2 cellular contexts compared by ENCODE assay signal in genomic region chr17:7383371-7383741, GRCh38.
TF ChIP-seq lines count a peak whose summit lies in the region.

No MANE protein-coding gene starts in this region.

TF ChIP-seq in SK-N-SH treated with all-trans-retinoic acid at 6 μM for 48 hours, 23 proteins besides CTCF, POLR2A, EP300 and RAD21:
- no peak for TF ChIP-seq BACH2 (CRISPR knock-in tag; IDR thresholded peaks at IDR 0.05; ENCODE audit: borderline replicate concordance)
- TF ChIP-seq PPARA (CRISPR knock-in tag; IDR thresholded peaks at IDR 0.05; ENCODE audit: borderline replicate concordance), result no peak
- no peak for TF ChIP-seq ARNTL (CRISPR knock-in tag; IDR thresholded peaks at IDR 0.05; ENCODE audit: borderline replicate concordance, low read depth)
- TF ChIP-seq TOX (CRISPR knock-in tag; IDR thresholded peaks at IDR 0.05; ENCODE audit: borderline replicate concordance), result no peak
- TF ChIP-seq, protein P1, sequence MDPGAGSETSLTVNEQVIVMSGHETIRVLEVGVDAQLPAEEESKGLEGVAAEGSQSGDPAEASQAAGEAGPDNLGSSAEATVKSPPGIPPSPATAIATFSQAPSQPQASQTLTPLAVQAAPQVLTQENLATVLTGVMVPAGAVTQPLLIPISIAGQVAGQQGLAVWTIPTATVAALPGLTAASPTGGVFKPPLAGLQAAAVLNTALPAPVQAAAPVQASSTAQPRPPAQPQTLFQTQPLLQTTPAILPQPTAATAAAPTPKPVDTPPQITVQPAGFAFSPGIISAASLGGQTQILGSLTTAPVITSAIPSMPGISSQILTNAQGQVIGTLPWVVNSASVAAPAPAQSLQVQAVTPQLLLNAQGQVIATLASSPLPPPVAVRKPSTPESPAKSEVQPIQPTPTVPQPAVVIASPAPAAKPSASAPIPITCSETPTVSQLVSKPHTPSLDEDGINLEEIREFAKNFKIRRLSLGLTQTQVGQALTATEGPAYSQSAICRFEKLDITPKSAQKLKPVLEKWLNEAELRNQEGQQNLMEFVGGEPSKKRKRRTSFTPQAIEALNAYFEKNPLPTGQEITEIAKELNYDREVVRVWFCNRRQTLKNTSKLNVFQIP (CRISPR knock-in tag; IDR thresholded peaks at IDR 0.05; ENCODE audit: borderline replicate concordance, low read depth), result no peak
- no peak for TF ChIP-seq ISL1 (CRISPR knock-in tag; IDR thresholded peaks at IDR 0.05)
- TF ChIP-seq CSDC2 (CRISPR knock-in tag; IDR thresholded peaks at IDR 0.05), result no peak
- TF ChIP-seq CSRNP3 (CRISPR knock-in tag; IDR thresholded peaks at IDR 0.05), result no peak
- no peak for TF ChIP-seq ZFP30 (CRISPR knock-in tag; IDR thresholded peaks at IDR 0.05)
- TF ChIP-seq RARB (CRISPR knock-in tag; IDR thresholded peaks at IDR 0.05), result no peak
- TF ChIP-seq ZC3H10 (CRISPR knock-in tag; IDR thresholded peaks at IDR 0.05), result no peak
- no peak for TF ChIP-seq OSR1 (CRISPR knock-in tag; IDR thresholded peaks at IDR 0.05)

TF ChIP-seq in SK-N-SH, 30 proteins besides CTCF, POLR2A, EP300 and RAD21:
- no peak for TF ChIP-seq RFX5 (IDR thresholded peaks at IDR 0.05; ENCODE audit: low read length)
- no peak for TF ChIP-seq FOXM1 (IDR thresholded peaks at IDR 0.05; ENCODE audit: low read depth)
- no peak for TF ChIP-seq TEAD4 (IDR thresholded peaks at IDR 0.05; ENCODE audit: borderline replicate concordance, insufficient read depth)
- TF ChIP-seq POLR2AphosphoS5 (IDR thresholded peaks at IDR 0.05; ENCODE audit: low read depth, low read length), result no peak
- TF ChIP-seq ZBTB33 (IDR thresholded peaks at IDR 0.05; ENCODE audit: borderline replicate concordance, low read depth), result no peak
- no peak for TF ChIP-seq SMC3 (IDR thresholded peaks at IDR 0.05; ENCODE audit: low read depth, low read length)
- TF ChIP-seq RXRA (IDR thresholded peaks at IDR 0.05; ENCODE audit: borderline replicate concordance, low read depth), result no peak
- TF ChIP-seq MXI1 (IDR thresholded peaks at IDR 0.05; ENCODE audit: low read depth, low read length), result no peak
- TF ChIP-seq, protein P2, sequence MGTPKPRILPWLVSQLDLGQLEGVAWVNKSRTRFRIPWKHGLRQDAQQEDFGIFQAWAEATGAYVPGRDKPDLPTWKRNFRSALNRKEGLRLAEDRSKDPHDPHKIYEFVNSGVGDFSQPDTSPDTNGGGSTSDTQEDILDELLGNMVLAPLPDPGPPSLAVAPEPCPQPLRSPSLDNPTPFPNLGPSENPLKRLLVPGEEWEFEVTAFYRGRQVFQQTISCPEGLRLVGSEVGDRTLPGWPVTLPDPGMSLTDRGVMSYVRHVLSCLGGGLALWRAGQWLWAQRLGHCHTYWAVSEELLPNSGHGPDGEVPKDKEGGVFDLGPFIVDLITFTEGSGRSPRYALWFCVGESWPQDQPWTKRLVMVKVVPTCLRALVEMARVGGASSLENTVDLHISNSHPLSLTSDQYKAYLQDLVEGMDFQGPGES (IDR thresholded peaks at IDR 0.05; ENCODE audit: low read depth, low read length), result no peak
- no peak for TF ChIP-seq TAF1 (IDR thresholded peaks at IDR 0.05; ENCODE audit: borderline replicate concordance, low read depth, low read length)
- no peak for TF ChIP-seq GATA2 (CRISPR knock-in tag; IDR thresholded peaks at IDR 0.05)
- no peak for TF ChIP-seq REST (IDR thresholded peaks at IDR 0.05; ENCODE audit: low read depth, low read length)
- TF ChIP-seq, protein P3, sequence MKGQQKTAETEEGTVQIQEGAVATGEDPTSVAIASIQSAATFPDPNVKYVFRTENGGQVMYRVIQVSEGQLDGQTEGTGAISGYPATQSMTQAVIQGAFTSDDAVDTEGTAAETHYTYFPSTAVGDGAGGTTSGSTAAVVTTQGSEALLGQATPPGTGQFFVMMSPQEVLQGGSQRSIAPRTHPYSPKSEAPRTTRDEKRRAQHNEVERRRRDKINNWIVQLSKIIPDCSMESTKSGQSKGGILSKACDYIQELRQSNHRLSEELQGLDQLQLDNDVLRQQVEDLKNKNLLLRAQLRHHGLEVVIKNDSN (IDR thresholded peaks at IDR 0.05; ENCODE audit: borderline replicate concordance, low read depth), result no peak
- no peak for TF ChIP-seq YY1 (IDR thresholded peaks at IDR 0.05; ENCODE audit: low read depth)
- no peak for TF ChIP-seq SIN3A (IDR thresholded peaks at IDR 0.05; ENCODE audit: borderline replicate concordance, low read depth, low read length)
- no peak for TF ChIP-seq EZH2phosphoT487 (IDR thresholded peaks at IDR 0.05; ENCODE audit: borderline replicate concordance, low read depth)
- no peak for TF ChIP-seq MEF2A (IDR thresholded peaks at IDR 0.05; ENCODE audit: borderline replicate concordance, low read depth)
- TF ChIP-seq CHD2 (IDR thresholded peaks at IDR 0.05; ENCODE audit: low read length, partially characterized antibody), result no peak
- TF ChIP-seq JUND (IDR thresholded peaks at IDR 0.05), result no peak
- TF ChIP-seq, protein P4, sequence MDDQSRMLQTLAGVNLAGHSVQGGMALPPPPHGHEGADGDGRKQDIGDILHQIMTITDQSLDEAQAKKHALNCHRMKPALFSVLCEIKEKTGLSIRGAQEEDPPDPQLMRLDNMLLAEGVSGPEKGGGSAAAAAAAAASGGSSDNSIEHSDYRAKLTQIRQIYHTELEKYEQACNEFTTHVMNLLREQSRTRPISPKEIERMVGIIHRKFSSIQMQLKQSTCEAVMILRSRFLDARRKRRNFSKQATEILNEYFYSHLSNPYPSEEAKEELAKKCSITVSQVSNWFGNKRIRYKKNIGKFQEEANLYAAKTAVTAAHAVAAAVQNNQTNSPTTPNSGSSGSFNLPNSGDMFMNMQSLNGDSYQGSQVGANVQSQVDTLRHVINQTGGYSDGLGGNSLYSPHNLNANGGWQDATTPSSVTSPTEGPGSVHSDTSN (IDR thresholded peaks at IDR 0.05), result no peak
